ENCODE assay signal across 2 cellular contexts in the genomic region with DNA sequence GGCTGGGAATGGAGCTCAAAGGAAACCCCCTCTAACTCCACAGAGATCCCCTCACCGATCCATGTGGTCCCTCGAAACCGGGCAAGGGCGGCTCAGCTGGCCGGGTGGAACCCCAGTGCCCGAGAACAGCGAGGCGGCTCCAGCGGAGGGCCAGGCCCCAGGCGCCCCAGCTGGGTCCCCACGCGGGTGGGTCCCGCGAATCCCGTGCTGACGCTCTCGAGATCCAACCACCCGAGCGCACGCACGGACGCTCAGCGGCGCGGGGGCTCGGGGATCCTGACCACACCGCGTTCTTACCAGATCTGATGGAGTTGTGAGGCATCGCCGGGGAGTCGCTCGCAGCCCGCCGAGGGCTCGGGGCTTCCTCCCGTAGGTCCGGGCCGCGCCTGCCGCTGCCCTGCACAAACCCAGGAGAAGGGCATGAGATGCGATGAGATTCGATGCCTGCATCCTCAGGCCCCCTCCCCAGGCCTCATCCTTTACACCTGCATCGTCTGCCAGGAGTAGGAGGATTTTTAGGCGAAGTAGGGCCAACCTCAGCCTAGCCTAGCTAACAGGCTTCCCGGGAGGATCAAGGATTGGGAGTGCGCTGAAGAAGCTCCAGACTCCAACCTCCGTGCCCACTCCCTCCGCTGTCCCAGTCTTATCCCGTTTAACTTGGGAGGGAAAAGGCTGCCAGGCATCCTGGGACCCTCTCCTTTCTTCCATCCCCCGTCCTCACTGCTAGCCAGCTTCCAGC.
TF ChIP-seq lines count a peak whose summit lies in the region.

No MANE protein-coding gene starts in this region.

TF ChIP-seq in SK-N-SH, 30 proteins besides CTCF, POLR2A, EP300 and RAD21:
- TF ChIP-seq MXI1 (IDR thresholded peaks at IDR 0.05; ENCODE audit: low read depth, low read length) (no peak), TCF12 (IDR thresholded peaks at IDR 0.05) (no peak), FOXM1 (IDR thresholded peaks at IDR 0.05; ENCODE audit: low read depth) (no peak), FOSL2 (IDR thresholded peaks at IDR 0.05; ENCODE audit: borderline replicate concordance, low read depth) (no peak), POLR2AphosphoS5 (IDR thresholded peaks at IDR 0.05; ENCODE audit: low read depth, low read length) (no peak), NFIC (IDR thresholded peaks at IDR 0.05; ENCODE audit: borderline replicate concordance) (no peak), TAF1 (IDR thresholded peaks at IDR 0.05; ENCODE audit: borderline replicate concordance, low read depth, low read length) (no peak), NRF1 (IDR thresholded peaks at IDR 0.05; ENCODE audit: low read depth, low read length) (no peak), EZH2phosphoT487 (IDR thresholded peaks at IDR 0.05; ENCODE audit: borderline replicate concordance, low read depth) (no peak)
- TF ChIP-seq, protein P1, sequence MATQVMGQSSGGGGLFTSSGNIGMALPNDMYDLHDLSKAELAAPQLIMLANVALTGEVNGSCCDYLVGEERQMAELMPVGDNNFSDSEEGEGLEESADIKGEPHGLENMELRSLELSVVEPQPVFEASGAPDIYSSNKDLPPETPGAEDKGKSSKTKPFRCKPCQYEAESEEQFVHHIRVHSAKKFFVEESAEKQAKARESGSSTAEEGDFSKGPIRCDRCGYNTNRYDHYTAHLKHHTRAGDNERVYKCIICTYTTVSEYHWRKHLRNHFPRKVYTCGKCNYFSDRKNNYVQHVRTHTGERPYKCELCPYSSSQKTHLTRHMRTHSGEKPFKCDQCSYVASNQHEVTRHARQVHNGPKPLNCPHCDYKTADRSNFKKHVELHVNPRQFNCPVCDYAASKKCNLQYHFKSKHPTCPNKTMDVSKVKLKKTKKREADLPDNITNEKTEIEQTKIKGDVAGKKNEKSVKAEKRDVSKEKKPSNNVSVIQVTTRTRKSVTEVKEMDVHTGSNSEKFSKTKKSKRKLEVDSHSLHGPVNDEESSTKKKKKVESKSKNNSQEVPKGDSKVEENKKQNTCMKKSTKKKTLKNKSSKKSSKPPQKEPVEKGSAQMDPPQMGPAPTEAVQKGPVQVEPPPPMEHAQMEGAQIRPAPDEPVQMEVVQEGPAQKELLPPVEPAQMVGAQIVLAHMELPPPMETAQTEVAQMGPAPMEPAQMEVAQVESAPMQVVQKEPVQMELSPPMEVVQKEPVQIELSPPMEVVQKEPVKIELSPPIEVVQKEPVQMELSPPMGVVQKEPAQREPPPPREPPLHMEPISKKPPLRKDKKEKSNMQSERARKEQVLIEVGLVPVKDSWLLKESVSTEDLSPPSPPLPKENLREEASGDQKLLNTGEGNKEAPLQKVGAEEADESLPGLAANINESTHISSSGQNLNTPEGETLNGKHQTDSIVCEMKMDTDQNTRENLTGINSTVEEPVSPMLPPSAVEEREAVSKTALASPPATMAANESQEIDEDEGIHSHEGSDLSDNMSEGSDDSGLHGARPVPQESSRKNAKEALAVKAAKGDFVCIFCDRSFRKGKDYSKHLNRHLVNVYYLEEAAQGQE (IDR thresholded peaks at IDR 0.05; ENCODE audit: low read depth, low read length): no peak
- TF ChIP-seq, protein P2, sequence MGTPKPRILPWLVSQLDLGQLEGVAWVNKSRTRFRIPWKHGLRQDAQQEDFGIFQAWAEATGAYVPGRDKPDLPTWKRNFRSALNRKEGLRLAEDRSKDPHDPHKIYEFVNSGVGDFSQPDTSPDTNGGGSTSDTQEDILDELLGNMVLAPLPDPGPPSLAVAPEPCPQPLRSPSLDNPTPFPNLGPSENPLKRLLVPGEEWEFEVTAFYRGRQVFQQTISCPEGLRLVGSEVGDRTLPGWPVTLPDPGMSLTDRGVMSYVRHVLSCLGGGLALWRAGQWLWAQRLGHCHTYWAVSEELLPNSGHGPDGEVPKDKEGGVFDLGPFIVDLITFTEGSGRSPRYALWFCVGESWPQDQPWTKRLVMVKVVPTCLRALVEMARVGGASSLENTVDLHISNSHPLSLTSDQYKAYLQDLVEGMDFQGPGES (IDR thresholded peaks at IDR 0.05; ENCODE audit: low read depth, low read length): no peak
- TF ChIP-seq, protein P3, sequence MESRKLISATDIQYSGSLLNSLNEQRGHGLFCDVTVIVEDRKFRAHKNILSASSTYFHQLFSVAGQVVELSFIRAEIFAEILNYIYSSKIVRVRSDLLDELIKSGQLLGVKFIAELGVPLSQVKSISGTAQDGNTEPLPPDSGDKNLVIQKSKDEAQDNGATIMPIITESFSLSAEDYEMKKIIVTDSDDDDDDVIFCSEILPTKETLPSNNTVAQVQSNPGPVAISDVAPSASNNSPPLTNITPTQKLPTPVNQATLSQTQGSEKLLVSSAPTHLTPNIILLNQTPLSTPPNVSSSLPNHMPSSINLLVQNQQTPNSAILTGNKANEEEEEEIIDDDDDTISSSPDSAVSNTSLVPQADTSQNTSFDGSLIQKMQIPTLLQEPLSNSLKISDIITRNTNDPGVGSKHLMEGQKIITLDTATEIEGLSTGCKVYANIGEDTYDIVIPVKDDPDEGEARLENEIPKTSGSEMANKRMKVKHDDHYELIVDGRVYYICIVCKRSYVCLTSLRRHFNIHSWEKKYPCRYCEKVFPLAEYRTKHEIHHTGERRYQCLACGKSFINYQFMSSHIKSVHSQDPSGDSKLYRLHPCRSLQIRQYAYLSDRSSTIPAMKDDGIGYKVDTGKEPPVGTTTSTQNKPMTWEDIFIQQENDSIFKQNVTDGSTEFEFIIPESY (IDR thresholded peaks at IDR 0.05; ENCODE audit: borderline replicate concordance, low read depth): no peak

TF ChIP-seq in SK-N-SH treated with all-trans-retinoic acid at 6 μM for 48 hours, 23 proteins besides CTCF, POLR2A, EP300 and RAD21:
- TF ChIP-seq, protein P4, sequence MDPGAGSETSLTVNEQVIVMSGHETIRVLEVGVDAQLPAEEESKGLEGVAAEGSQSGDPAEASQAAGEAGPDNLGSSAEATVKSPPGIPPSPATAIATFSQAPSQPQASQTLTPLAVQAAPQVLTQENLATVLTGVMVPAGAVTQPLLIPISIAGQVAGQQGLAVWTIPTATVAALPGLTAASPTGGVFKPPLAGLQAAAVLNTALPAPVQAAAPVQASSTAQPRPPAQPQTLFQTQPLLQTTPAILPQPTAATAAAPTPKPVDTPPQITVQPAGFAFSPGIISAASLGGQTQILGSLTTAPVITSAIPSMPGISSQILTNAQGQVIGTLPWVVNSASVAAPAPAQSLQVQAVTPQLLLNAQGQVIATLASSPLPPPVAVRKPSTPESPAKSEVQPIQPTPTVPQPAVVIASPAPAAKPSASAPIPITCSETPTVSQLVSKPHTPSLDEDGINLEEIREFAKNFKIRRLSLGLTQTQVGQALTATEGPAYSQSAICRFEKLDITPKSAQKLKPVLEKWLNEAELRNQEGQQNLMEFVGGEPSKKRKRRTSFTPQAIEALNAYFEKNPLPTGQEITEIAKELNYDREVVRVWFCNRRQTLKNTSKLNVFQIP (CRISPR knock-in tag; IDR thresholded peaks at IDR 0.05; ENCODE audit: borderline replicate concordance, low read depth): no peak
- TF ChIP-seq OSR1 (CRISPR knock-in tag; IDR thresholded peaks at IDR 0.05) (no peak), ZNF8 (CRISPR knock-in tag; IDR thresholded peaks at IDR 0.05) (no peak), ZNF70 (CRISPR knock-in tag; IDR thresholded peaks at IDR 0.05) (no peak), RARB (CRISPR knock-in tag; IDR thresholded peaks at IDR 0.05) (no peak), ARNTL (CRISPR knock-in tag; IDR thresholded peaks at IDR 0.05; ENCODE audit: borderline replicate concordance, low read depth) (no peak), SNAI2 (CRISPR knock-in tag; IDR thresholded peaks at IDR 0.05) (no peak), GLIS3 (CRISPR knock-in tag; IDR thresholded peaks at IDR 0.05) (no peak), ZNF565 (CRISPR knock-in tag; conservative IDR thresholded peaks at IDR 0.05; ENCODE audit: low read depth) (no peak), ISL1 (CRISPR knock-in tag; IDR thresholded peaks at IDR 0.05) (no peak), ZFP3 (CRISPR knock-in tag; IDR thresholded peaks at IDR 0.05) (no peak), TOX (CRISPR knock-in tag; IDR thresholded peaks at IDR 0.05; ENCODE audit: borderline replicate concordance) (no peak), ESRRG (CRISPR knock-in tag; IDR thresholded peaks at IDR 0.05) (no peak), BACH2 (CRISPR knock-in tag; IDR thresholded peaks at IDR 0.05; ENCODE audit: borderline replicate concordance) (no peak), PPARA (CRISPR knock-in tag; IDR thresholded peaks at IDR 0.05; ENCODE audit: borderline replicate concordance) (no peak), TCF4 (CRISPR knock-in tag; IDR thresholded peaks at IDR 0.05; ENCODE audit: borderline replicate concordance) (no peak), ZC3H10 (CRISPR knock-in tag; IDR thresholded peaks at IDR 0.05) (no peak)
- TF ChIP-seq, protein P5, sequence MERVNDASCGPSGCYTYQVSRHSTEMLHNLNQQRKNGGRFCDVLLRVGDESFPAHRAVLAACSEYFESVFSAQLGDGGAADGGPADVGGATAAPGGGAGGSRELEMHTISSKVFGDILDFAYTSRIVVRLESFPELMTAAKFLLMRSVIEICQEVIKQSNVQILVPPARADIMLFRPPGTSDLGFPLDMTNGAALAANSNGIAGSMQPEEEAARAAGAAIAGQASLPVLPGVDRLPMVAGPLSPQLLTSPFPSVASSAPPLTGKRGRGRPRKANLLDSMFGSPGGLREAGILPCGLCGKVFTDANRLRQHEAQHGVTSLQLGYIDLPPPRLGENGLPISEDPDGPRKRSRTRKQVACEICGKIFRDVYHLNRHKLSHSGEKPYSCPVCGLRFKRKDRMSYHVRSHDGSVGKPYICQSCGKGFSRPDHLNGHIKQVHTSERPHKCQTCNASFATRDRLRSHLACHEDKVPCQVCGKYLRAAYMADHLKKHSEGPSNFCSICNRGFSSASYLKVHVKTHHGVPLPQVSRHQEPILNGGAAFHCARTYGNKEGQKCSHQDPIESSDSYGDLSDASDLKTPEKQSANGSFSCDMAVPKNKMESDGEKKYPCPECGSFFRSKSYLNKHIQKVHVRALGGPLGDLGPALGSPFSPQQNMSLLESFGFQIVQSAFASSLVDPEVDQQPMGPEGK (CRISPR knock-in tag; IDR thresholded peaks at IDR 0.05; ENCODE audit: borderline replicate concordance): no peak
- TF ChIP-seq, protein P6, sequence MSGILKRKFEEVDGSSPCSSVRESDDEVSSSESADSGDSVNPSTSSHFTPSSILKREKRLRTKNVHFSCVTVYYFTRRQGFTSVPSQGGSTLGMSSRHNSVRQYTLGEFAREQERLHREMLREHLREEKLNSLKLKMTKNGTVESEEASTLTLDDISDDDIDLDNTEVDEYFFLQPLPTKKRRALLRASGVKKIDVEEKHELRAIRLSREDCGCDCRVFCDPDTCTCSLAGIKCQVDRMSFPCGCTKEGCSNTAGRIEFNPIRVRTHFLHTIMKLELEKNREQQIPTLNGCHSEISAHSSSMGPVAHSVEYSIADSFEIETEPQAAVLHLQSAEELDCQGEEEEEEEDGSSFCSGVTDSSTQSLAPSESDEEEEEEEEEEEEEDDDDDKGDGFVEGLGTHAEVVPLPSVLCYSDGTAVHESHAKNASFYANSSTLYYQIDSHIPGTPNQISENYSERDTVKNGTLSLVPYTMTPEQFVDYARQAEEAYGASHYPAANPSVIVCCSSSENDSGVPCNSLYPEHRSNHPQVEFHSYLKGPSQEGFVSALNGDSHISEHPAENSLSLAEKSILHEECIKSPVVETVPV (CRISPR knock-in tag; IDR thresholded peaks at IDR 0.05): no peak
